In genomic region chr22:46740910-46741785, GRCh38 we compare ENCODE assay signal across 18 cellular contexts. TPM values are rescaled to one million over a fixed set of nuclear protein-coding genes. Genes with fewer than 3 reads are reported as not detected.
DNase-seq lines count a peak whose midpoint lies in the region; ATAC-seq and TF ChIP-seq lines count a peak whose summit lies in the region.
"Had no signal": no experiment of that assay in that cellular context is flagged by ENCODE, and none has a peak within 500 bp of the region (broad histone marks: within the 10 kb centered on the region; RNA-seq: fewer than 3 reads in every experiment).

No MANE protein-coding gene starts in this region.

- peaks cover 13% of the 10 kb centered on the region for H3K4me1 Mint-ChIP-seq in T-helper 2 cell treated with Interferon-gamma antibody and Interleukin-4, amounts not matched to agents 5 μg/mL and 100 μg/mL, for 36 hours (ENCODE audit: low read depth)
- H3K4me1 Mint-ChIP-seq in IgD-negative memory B cell = peaks cover 10 to 11% (median 10%) of the 10 kb centered on the region in 3 donors

- H3K27me3 ChIP-seq in left ventricle myocardium inferior (ENCODE audit: low read depth) = no peaks in the 10 kb centered on the region
- H3K27me3 ChIP-seq in trophoblast cell (ENCODE audit: insufficient read depth, low read length) = no peaks in the 10 kb centered on the region
- H3K27me3 ChIP-seq in breast epithelium = no peaks in the 10 kb centered on the region
- H3K27me3 ChIP-seq: esophagus muscularis mucosa, Peyer's patch had no signal

- TF ChIP-seq POLR2A in breast epithelium (IDR thresholded peaks at IDR 0.05) = no peak

- H3K4me3 ChIP-seq in left ventricle myocardium inferior = peak overlapping the region; percentile 96
- peak overlapping the region; percentile 7 for H3K4me3 ChIP-seq in trophoblast cell (ENCODE audit: low read depth, low read length)
- H3K4me3 ChIP-seq in breast epithelium = no peak overlapping the region
- H3K4me3 ChIP-seq: esophagus muscularis mucosa, Peyer's patch had no signal

- no peak overlapping the region for H3K4ac ChIP-seq in trophoblast cell (ENCODE audit: low read depth, low read length)

- WGBS in trophoblast cell (ENCODE audit: extremely low coverage, insufficient coverage, insufficient read length) = no CpG with 5 or more reads among the region's 14 CpGs

- H3K9me3 ChIP-seq in left ventricle myocardium inferior (replicated peaks) (no peaks in the 10 kb centered on the region), trophoblast cell (ENCODE audit: insufficient read depth, low read depth, low read length) (peaks cover 2% of the 10 kb centered on the region), breast epithelium (no peaks in the 10 kb centered on the region)
- H3K9me3 ChIP-seq: esophagus muscularis mucosa, Peyer's patch had no signal

- TF ChIP-seq CTCF in left ventricle myocardium inferior (IDR thresholded peaks at IDR 0.05; ENCODE audit: borderline replicate concordance) (no peak), breast epithelium (IDR thresholded peaks at IDR 0.05) (no peak)

- no peak overlapping the region for H2BK5ac ChIP-seq in trophoblast cell (ENCODE audit: low read depth, low read length, poor library complexity)

- H2BK120ac ChIP-seq in trophoblast cell (ENCODE audit: insufficient read depth, low read length, poor library complexity) = no peak overlapping the region

- no peak overlapping the region for H3K4me3 Mint-ChIP-seq in T-helper 2 cell treated with Interferon-gamma antibody and Interleukin-4, amounts not matched to agents 5 μg/mL and 100 μg/mL, for 36 hours
- peak overlapping the region in 2 of 4 donors; percentile 1 to 29 for H3K4me3 Mint-ChIP-seq in IgD-negative memory B cell

- H3K23ac ChIP-seq in trophoblast cell (ENCODE audit: low read length) = no peak overlapping the region

- no peak overlapping the region for H2AK5ac ChIP-seq in trophoblast cell (ENCODE audit: low read length)

- H3K9me3 Mint-ChIP-seq in T-helper 2 cell treated with Interferon-gamma antibody and Interleukin-4, amounts not matched to agents 5 μg/mL and 100 μg/mL, for 36 hours = peaks cover 6% of the 10 kb centered on the region
- H3K9me3 Mint-ChIP-seq in IgD-negative memory B cell = no peaks in the 10 kb centered on the region

- no peak overlapping the region for H2BK12ac ChIP-seq in trophoblast cell (ENCODE audit: low read length)

- no peaks in the 10 kb centered on the region for H3K36me3 ChIP-seq in left ventricle myocardium inferior
- no peaks in the 10 kb centered on the region for H3K36me3 ChIP-seq in trophoblast cell (ENCODE audit: control insufficient read depth in 1 of 2, insufficient read depth in 2 of 2, low read length in 2 of 2)
- no peaks in the 10 kb centered on the region for H3K36me3 ChIP-seq in breast epithelium
- H3K36me3 ChIP-seq: esophagus muscularis mucosa, Peyer's patch had no signal

- ATAC-seq in GM21723 (IDR thresholded peaks at IDR 0.05; ENCODE audit: unreplicated experiment) = no peak

- no peak overlapping the region for H4K91ac ChIP-seq in trophoblast cell (ENCODE audit: low read depth, low read length)

- no peak overlapping the region for H2AFZ ChIP-seq in trophoblast cell (ENCODE audit: insufficient read depth, low read length, poor library complexity)

- H3K79me1 ChIP-seq in trophoblast cell (ENCODE audit: low read length) = peaks cover 8% of the 10 kb centered on the region

- H4K12ac ChIP-seq in trophoblast cell (ENCODE audit: low read depth, low read length) = no peak overlapping the region

- no peaks in the 10 kb centered on the region for H3K27me3 Mint-ChIP-seq in T-helper 2 cell treated with Interferon-gamma antibody and Interleukin-4, amounts not matched to agents 5 μg/mL and 100 μg/mL, for 36 hours (ENCODE audit: low read depth)
- no peaks in the 10 kb centered on the region for H3K27me3 Mint-ChIP-seq in IgD-negative memory B cell

- H3K27ac Mint-ChIP-seq in T-helper 2 cell treated with Interferon-gamma antibody and Interleukin-4, amounts not matched to agents 5 μg/mL and 100 μg/mL, for 36 hours = peak overlapping the region; percentile 62
- H3K27ac Mint-ChIP-seq in IgD-negative memory B cell = peak overlapping the region in 2 of 3 donors; percentile 9 to 42

- intact Hi-C loops in left ventricle myocardium inferior (cut with micrococcal nuclease) (no loop called here), breast epithelium (cut with DNase I; ENCODE audit: low total_unique reads) (loop anchor here (10.0 kb wide), 1 partner anchor 334 kb away; no protein-coding TSS in a partner anchor)

- H3K4me1 ChIP-seq in left ventricle myocardium inferior (peaks cover 61% of the 10 kb centered on the region), trophoblast cell (ENCODE audit: control insufficient read depth in 1 of 2, insufficient read depth in 2 of 2, low read length in 2 of 2) (peaks cover 26 to 32% of the 10 kb centered on the region in 2 experiments), breast epithelium (peaks cover 2% of the 10 kb centered on the region in 2 donors)

- no peak for DNase-seq in T-helper 2 cell treated with Interferon-gamma antibody and Interleukin-4, amounts not matched to agents 5 μg/mL and 100 μg/mL, for 36 hours (ENCODE audit: low spot score)
- DNase-seq in T-helper 2 cell (no peak), left ventricle myocardium inferior (no peak), trophoblast cell (no peak), activated gamma-delta T cell treated with Interleukin-2 at 50 U/mL for 16 hours (no peak), breast epithelium (ENCODE audit: low spot score in 2 of 2) (no peak)
- DNase-seq: 8988T; activated CD4-positive, CD25-positive, alpha-beta regulatory T cell; dermis blood vessel endothelial cell; EL; GOT3; kidney glomerular epithelial cell; naive B cell; NCI-H2107; Peyer's patch had no signal

- peaks cover 4% of the 10 kb centered on the region for H3K79me2 ChIP-seq in trophoblast cell (ENCODE audit: control insufficient read depth, insufficient read depth, low read length, poor library complexity)

- peak overlapping the region; percentile 98 for H3K27ac ChIP-seq in left ventricle myocardium inferior (replicated peaks)
- H3K27ac ChIP-seq in trophoblast cell (ENCODE audit: low read depth, low read length) = no peak overlapping the region
- H3K27ac ChIP-seq in breast epithelium = no peak overlapping the region
- H3K27ac ChIP-seq: esophagus muscularis mucosa had no signal

- H3K14ac ChIP-seq in trophoblast cell (ENCODE audit: low read length) = no peak overlapping the region

- H3K4me2 ChIP-seq in trophoblast cell (ENCODE audit: low read length) = no peak overlapping the region

- peaks cover 7% of the 10 kb centered on the region for H3K36me3 Mint-ChIP-seq in T-helper 2 cell treated with Interferon-gamma antibody and Interleukin-4, amounts not matched to agents 5 μg/mL and 100 μg/mL, for 36 hours (ENCODE audit: low read depth)
- peaks cover 2% of the 10 kb centered on the region for H3K36me3 Mint-ChIP-seq in IgD-negative memory B cell
- H3K36me3 Mint-ChIP-seq: naive B cell had no signal

- H3K9ac ChIP-seq in trophoblast cell (ENCODE audit: low read length) = no peak overlapping the region

- no peak overlapping the region for H3K18ac ChIP-seq in trophoblast cell (ENCODE audit: low read length)

- H4K8ac ChIP-seq in trophoblast cell (ENCODE audit: low read depth, low read length) = no peak overlapping the region

RNA-seq across cellular contexts. Expression of gene CERK, which starts 3.1 kb away (rescaled TPM):
- polyA plus RNA-seq in IgD-negative memory B cell = 11.7 TPM
- total RNA-seq in left ventricle myocardium inferior = 76.9 TPM
- polyA plus RNA-seq in trophoblast cell (2013) = 19.8 and 21.2 TPM in 2 replicates
- 10 to 100 TPM; 23.3 to 37.3 (median 26.5) TPM for total RNA-seq in breast epithelium

RNA-seq across cellular contexts. Expression of gene TBC1D22A, which starts 21.3 kb away (rescaled TPM):
- 64.3 TPM for polyA plus RNA-seq in IgD-negative memory B cell
- total RNA-seq in left ventricle myocardium inferior (16.2 TPM), breast epithelium (10 to 100 TPM; 19.0 to 23.6 (median 23.6) TPM)
- polyA plus RNA-seq in trophoblast cell (2013) = 14.7 and 15.8 TPM in 2 replicates

Comparison
In these comparisons a context has a peak if more than half of its experiments do, and no peak if none do; other contexts are left out.
1. H3K4me3 ChIP-seq: peak in left ventricle myocardium inferior (single experiment) and trophoblast cell (single experiment); none in breast epithelium (0 of 3).